In genomic region chr20:36202891-36203338, GRCh38 we compare ENCODE assay signal across 8 cellular contexts. TPM values are rescaled to one million over a fixed set of nuclear protein-coding genes. Genes with fewer than 3 reads are reported as not detected.
DNase-seq lines count a peak whose midpoint lies in the region; ATAC-seq and TF ChIP-seq lines count a peak whose summit lies in the region.

No MANE protein-coding gene starts in this region.

- TF ChIP-seq POLR2A in HCT116 (IDR thresholded peaks at IDR 0.05; ENCODE audit: borderline replicate concordance, extremely low read depth, insufficient read depth, insufficient read length), result no peak

- DNase-seq in Ammon's horn (ENCODE audit: low spot score) (peak; percentile 80), HCT116 (ENCODE audit: low read depth, low spot score) (peak; percentile 10), NCI-H82 (lab: John Stamatoyannopoulos, UW) (peak; percentile 82), endodermal cell (peak; percentile 94), middle frontal gyrus (ENCODE audit: extremely low spot score, low spot score) (peak; percentile 43)
- peak; percentile 44 to 53 for DNase-seq in activated CD8-positive, alpha-beta memory T cell treated with anti-CD3 and anti-CD28 coated beads for 4 hours (ENCODE audit: low read depth in 2 of 2)
- peak; percentile 87 for DNase-seq in stimulated activated CD8-positive, alpha-beta memory T cell treated with anti-CD3 and anti-CD28 coated beads, Interleukin-4, amount 100 ng/mL, for 48 hours

- BruUV-seq in HCT116 (replicated peaks; lab: Mats Ljungman, UMichigan), result no TSS peak

- H3K9me3 ChIP-seq in HCT116 (ENCODE audit: control insufficient read depth in 1 of 2, insufficient read depth in 1 of 2, low read depth in 1 of 2, low read length in 2 of 2) (no peaks in the 10 kb centered on the region), endodermal cell (ENCODE audit: control insufficient read depth, low read length) (no peaks in the 10 kb centered on the region)

- peak; percentile 77 for TF ChIP-seq RAD21 in HCT116 (IDR thresholded peaks at IDR 0.05; ENCODE audit: low read depth)

- H3K27ac ChIP-seq in HCT116 (ENCODE audit: low read depth, low read length), result no peak overlapping the region
- H3K27ac ChIP-seq in endodermal cell (ENCODE audit: low read depth, low read length), result no peak overlapping the region

- no peaks in the 10 kb centered on the region for H3K36me3 ChIP-seq in HCT116 (ENCODE audit: control insufficient read depth in 1 of 2, insufficient read depth in 2 of 2, low read length in 2 of 2)
- no peaks in the 10 kb centered on the region for H3K36me3 ChIP-seq in endodermal cell (ENCODE audit: control insufficient read depth, insufficient read depth, low read length)

- H3K4me1 Mint-ChIP-seq in endodermal cell, result peaks cover 2% of the 10 kb centered on the region

- CTCF ChIA-PET in HCT116 (lab: Charles Lee), result interaction anchor here (0.6 to 3.1 kb wide), 24 partner anchors 9 to 612 kb away, joined by 3 to 29 read pairs (median 5); partner anchors contain the start of genes AAR2 and SCAND1

- no peak overlapping the region for H3K27ac Mint-ChIP-seq in endodermal cell

- intact Hi-C loops in HCT116 (cut with micrococcal nuclease), result loop anchor here (2.0 kb wide), 1 partner anchor 236 kb away; no protein-coding TSS in a partner anchor

- RAD21 ChIA-PET in HCT116 (lab: Charles Lee; ENCODE audit: low non-redundant PET in 1 of 2, low total read pairs in 2 of 2, uncharacterized antibody in 2 of 2, unreplicated experiment in 2 of 2), result interaction anchor here (0.6 to 0.8 kb wide), 4 partner anchors 197 to 233 kb away, joined by 3 to 4 read pairs (median 3); no protein-coding TSS in a partner anchor

- POLR2A ChIA-PET in HCT116 (lab: Charles Lee), result no interaction called here

- no peaks in the 10 kb centered on the region for H3K9me3 Mint-ChIP-seq in endodermal cell

- no peak overlapping the region for H2AFZ ChIP-seq in HCT116 (ENCODE audit: low read depth, low read length, poor library complexity, severe bottlenecking)

- H3K9ac ChIP-seq in HCT116 (ENCODE audit: low read length), result no peak overlapping the region
- H3K9ac ChIP-seq in endodermal cell (ENCODE audit: extremely low read depth, low read length, poor library complexity, severe bottlenecking), result no peak overlapping the region

- ATAC-seq in HCT116, result peak; percentile 80
- ATAC-seq in HG02973 (IDR thresholded peaks at IDR 0.05; ENCODE audit: unreplicated experiment), result no peak

- no peak overlapping the region for H3K4me3 ChIP-seq in HCT116 (replicated peaks in 1 of 2; ENCODE audit: low read depth in 1 of 2, low read length in 2 of 2)
- H3K4me3 ChIP-seq in endodermal cell (ENCODE audit: low read length), result no peak overlapping the region

- H3K4me3 Mint-ChIP-seq in endodermal cell, result no peak overlapping the region

- H3K27me3 ChIP-seq in HCT116 (ENCODE audit: insufficient read depth, low read length) (no peaks in the 10 kb centered on the region), endodermal cell (ENCODE audit: control insufficient read depth, insufficient read depth, low read length, poor library complexity, severe bottlenecking) (no peaks in the 10 kb centered on the region)

- H3K79me2 ChIP-seq in HCT116 (ENCODE audit: insufficient read depth, low read length), result no peaks in the 10 kb centered on the region

- no peaks in the 10 kb centered on the region for H3K4me1 ChIP-seq in HCT116 (ENCODE audit: control insufficient read depth in 1 of 2, insufficient read depth in 2 of 2, low read length in 2 of 2)
- H3K4me1 ChIP-seq in endodermal cell (ENCODE audit: control insufficient read depth, insufficient read depth, low read length), result no peaks in the 10 kb centered on the region

- H3K36me3 Mint-ChIP-seq in endodermal cell (ENCODE audit: low read depth), result peaks cover 2% of the 10 kb centered on the region

- H3K9me2 ChIP-seq in HCT116 (ENCODE audit: insufficient read depth), result no peaks in the 10 kb centered on the region

- TF ChIP-seq CTCF in HCT116 (IDR thresholded peaks at IDR 0.05 in 2 of 3, conservative IDR thresholded peaks at IDR 0.05 in 1 of 3; ENCODE audit: borderline replicate concordance in 1 of 3, insufficient read depth in 1 of 3, low read depth in 2 of 3, low read length in 2 of 3), result peak; percentile 77 to 100 (median 97)
- TF ChIP-seq CTCF in endodermal cell (conservative IDR thresholded peaks at IDR 0.05), result peak; percentile 98

- H3K4me2 ChIP-seq in HCT116 (ENCODE audit: low read length), result no peak overlapping the region

- H4K20me1 ChIP-seq in HCT116 (ENCODE audit: insufficient read depth), result no peaks in the 10 kb centered on the region

- H3K27me3 Mint-ChIP-seq in endodermal cell (ENCODE audit: insufficient read depth), result no peaks in the 10 kb centered on the region

- 39 to 44% methylated on average over 15 to 18 of the region's 18 CpGs for WGBS in endodermal cell (ENCODE audit: insufficient coverage in 1 of 2, insufficient read length in 1 of 2), 2 experiments

TF ChIP-seq in HCT116, 20 proteins besides CTCF, POLR2A, EP300 and RAD21:
- no peak for TF ChIP-seq POLR2AphosphoS5 (IDR thresholded peaks at IDR 0.05; ENCODE audit: low read depth, low read length)
- TF ChIP-seq SP1 (IDR thresholded peaks at IDR 0.05; ENCODE audit: low read depth), result no peak
- TF ChIP-seq ZBTB33 (IDR thresholded peaks at IDR 0.05; ENCODE audit: extremely low read depth, insufficient replicate concordance, low read length), result no peak
- no peak for TF ChIP-seq ATF3 (IDR thresholded peaks at IDR 0.05)
- no peak for TF ChIP-seq SRF (IDR thresholded peaks at IDR 0.05; ENCODE audit: low read depth)
- no peak for TF ChIP-seq CEBPB (IDR thresholded peaks at IDR 0.05; ENCODE audit: low read depth)
- no peak for TF ChIP-seq FOSL1 (IDR thresholded peaks at IDR 0.05; ENCODE audit: low read depth)
- no peak for TF ChIP-seq EZH2phosphoT487 (IDR thresholded peaks at IDR 0.05; ENCODE audit: borderline replicate concordance)
- no peak for TF ChIP-seq TCF7L2 (IDR thresholded peaks at IDR 0.05; ENCODE audit: borderline replicate concordance, extremely low read depth, insufficient read depth, insufficient read length)
- TF ChIP-seq SIN3A (IDR thresholded peaks at IDR 0.05; ENCODE audit: low read depth), result no peak
- no peak for TF ChIP-seq MAX (IDR thresholded peaks at IDR 0.05)
- no peak for TF ChIP-seq JUND (IDR thresholded peaks at IDR 0.05)
- TF ChIP-seq ELF1 (IDR thresholded peaks at IDR 0.05; ENCODE audit: borderline replicate concordance, low read depth), result no peak
- TF ChIP-seq REST (IDR thresholded peaks at IDR 0.05; ENCODE audit: low read depth), result no peak
- TF ChIP-seq EZH2 (IDR thresholded peaks at IDR 0.05), result no peak

RNA-seq across cellular contexts. Expression of gene AAR2, which starts 33.4 kb away (rescaled TPM):
- total RNA-seq in HCT116 (2021; ENCODE audit: unreplicated experiment), result 23.3 TPM
- 16.6 and 19.9 TPM in 2 replicates for polyA plus RNA-seq in HCT116 (2012)
- total RNA-seq in endodermal cell, result 10 to 100 TPM; 23.5 to 24.3 TPM
- 31.3 TPM for polyA plus RNA-seq in endodermal cell (2013, experiment 1 of 2)
- 27.6 TPM for polyA plus RNA-seq in endodermal cell (2013, experiment 2 of 2)

RNA-seq across cellular contexts. Expression of gene EPB41L1, which starts 48.4 kb away (rescaled TPM):
- total RNA-seq in HCT116 (2021; ENCODE audit: unreplicated experiment) (42.1 TPM), endodermal cell (10 to 100 TPM; 32.3 to 36.7 TPM)
- 25.2 and 27.3 TPM in 2 replicates for polyA plus RNA-seq in HCT116 (2012)
- polyA plus RNA-seq in endodermal cell (2013, experiment 1 of 2), result 43.7 TPM
- 36.7 TPM for polyA plus RNA-seq in endodermal cell (2013, experiment 2 of 2)

Comparison
In these comparisons a context has a peak if more than half of its experiments do, and no peak if none do; other contexts are left out.
1. DNase-seq: peak in every context shown above with its lines; median percentile 94 in endodermal cell; 87 in stimulated activated CD8-positive, alpha-beta memory T cell treated with anti-CD3 and anti-CD28 coated beads, Interleukin-4, amount 100 ng/mL, for 48 hours; 82 in NCI-H82; 80 in Ammon's horn; 48 in activated CD8-positive, alpha-beta memory T cell treated with anti-CD3 and anti-CD28 coated beads for 4 hours; 43 in middle frontal gyrus; 10 in HCT116.